ENCODE assay signal across 1 cellular context in genomic region chr17:4375039-4375748, GRCh38.
TF ChIP-seq lines count a peak whose summit lies in the region.

No MANE protein-coding gene starts in this region.

TF ChIP-seq in GM12878, 131 proteins besides CTCF, POLR2A, EP300 and RAD21 (continued from another document and continues in another):
- TF ChIP-seq E2F8 (IDR thresholded peaks at IDR 0.05; ENCODE audit: low read depth, partially characterized antibody): peak; percentile 36
- no peak for TF ChIP-seq KAT2A (conservative IDR thresholded peaks at IDR 0.05; ENCODE audit: control insufficient read depth, low read depth, low read length)
- TF ChIP-seq CBFB (IDR thresholded peaks at IDR 0.05; ENCODE audit: low read depth): peak; percentile 99
- TF ChIP-seq CEBPZ (IDR thresholded peaks at IDR 0.05; ENCODE audit: low read depth, low read length): no peak
- 0 out of 2 replicates have a peak, but pooled peaks have one; percentile 27 for TF ChIP-seq WRNIP1 (IDR thresholded peaks at IDR 0.05; ENCODE audit: borderline replicate concordance, low read depth, low read length)
- TF ChIP-seq BCLAF1 (IDR thresholded peaks at IDR 0.05): no peak
- no peak for TF ChIP-seq E2F4 (IDR thresholded peaks at IDR 0.05; ENCODE audit: low read depth, low read length)
- TF ChIP-seq STAT3 (IDR thresholded peaks at IDR 0.05; ENCODE audit: low read depth, low read length): peak; percentile 88
- peak; percentile 98 for TF ChIP-seq EED (IDR thresholded peaks at IDR 0.05; ENCODE audit: low read depth)
- TF ChIP-seq TBL1XR1 (IDR thresholded peaks at IDR 0.05; ENCODE audit: low read depth, low read length): peak; percentile 99
- peak in 1 of 2 experiments; percentile 90; a peak in 2 of 3 replicates for TF ChIP-seq EGR1 (IDR thresholded peaks at IDR 0.05; ENCODE audit: borderline replicate concordance in 1 of 2, low read depth in 2 of 2, low read length in 2 of 2)
- TF ChIP-seq FOS (IDR thresholded peaks at IDR 0.05; ENCODE audit: borderline replicate concordance, extremely low read depth, insufficient read length): no peak
- peak; percentile 48 for TF ChIP-seq RAD51 (IDR thresholded peaks at IDR 0.05)
- TF ChIP-seq ZNF592 (IDR thresholded peaks at IDR 0.05): no peak
- TF ChIP-seq CBX5 (IDR thresholded peaks at IDR 0.05; ENCODE audit: low read depth): 0 out of 2 replicates have a peak, but pooled peaks have one; percentile 8
- no peak for TF ChIP-seq E4F1 (IDR thresholded peaks at IDR 0.05; ENCODE audit: borderline replicate concordance, partially characterized antibody)
- TF ChIP-seq ATF3 (IDR thresholded peaks at IDR 0.05; ENCODE audit: borderline replicate concordance, extremely low read depth, low read depth, low read length): no peak
- TF ChIP-seq ZBTB40 (IDR thresholded peaks at IDR 0.05; ENCODE audit: borderline replicate concordance): peak; percentile 7; the same call in 1 of the 2 replicates
- peak; percentile 83 for TF ChIP-seq PBX3 (IDR thresholded peaks at IDR 0.05; ENCODE audit: insufficient replicate concordance, low read depth, low read length)
- peak; percentile 36 for TF ChIP-seq YY1 (IDR thresholded peaks at IDR 0.05; ENCODE audit: low read depth, low read length)
- peak; percentile 94 for TF ChIP-seq JUNB (IDR thresholded peaks at IDR 0.05)
- peak; percentile 96 for TF ChIP-seq IKZF1 (conservative IDR thresholded peaks at IDR 0.05)
- peak; percentile 54; the same call in 1 of the 2 replicates for TF ChIP-seq CREB1 (IDR thresholded peaks at IDR 0.05; ENCODE audit: low read depth)
- TF ChIP-seq SKIL (IDR thresholded peaks at IDR 0.05; ENCODE audit: low read depth, poor library complexity, severe bottlenecking): peak; percentile 97
